In the genomic region with DNA sequence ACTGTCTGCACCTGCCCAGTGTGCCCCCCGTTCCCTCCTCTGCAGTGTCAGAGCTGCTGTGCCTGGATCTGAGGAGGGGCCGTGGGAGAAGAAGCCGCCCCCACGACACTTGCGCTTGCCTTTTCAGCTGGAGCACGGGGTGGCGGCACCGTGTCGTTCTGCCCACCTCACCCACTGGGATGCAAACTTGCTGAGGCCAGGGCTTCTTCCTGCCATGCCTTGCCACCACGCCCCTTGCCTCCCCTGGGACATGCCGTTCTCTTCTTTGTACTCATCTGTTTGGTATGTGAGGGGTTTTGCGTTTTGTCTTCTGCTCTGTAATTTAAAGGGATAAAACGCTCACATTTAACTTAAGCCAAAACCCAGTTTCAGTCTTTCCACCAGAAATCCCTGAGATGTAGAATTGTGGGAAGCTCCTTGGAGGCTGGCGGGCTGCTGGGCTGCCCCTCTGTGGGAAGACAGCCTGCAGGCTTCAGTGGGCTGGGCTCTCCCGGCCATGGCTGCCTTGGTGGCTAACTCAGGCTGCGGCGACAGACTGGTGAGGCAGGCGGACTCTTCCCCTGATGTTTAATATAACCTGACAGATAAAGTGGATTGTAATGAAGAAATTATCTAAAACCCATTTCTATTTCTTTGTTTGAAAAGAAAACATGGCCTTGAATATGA, we compare ENCODE assay signal across 10 cellular contexts.
DNase-seq lines count a peak whose midpoint lies in the region; ATAC-seq, FAIRE-seq and TF ChIP-seq lines count a peak whose summit lies in the region.
"Had no signal": no experiment of that assay in that cellular context is flagged by ENCODE, and none has a peak within 500 bp of the region (broad histone marks: within the 10 kb centered on the region; RNA-seq: fewer than 3 reads in every experiment).

No MANE protein-coding gene starts in this region.

- H3K27ac Mint-ChIP-seq in neural progenitor cell, result peak overlapping the region; percentile 12

- H3K27me3 Mint-ChIP-seq in neural progenitor cell (ENCODE audit: insufficient read depth, low read depth), result peaks cover 3% of the 10 kb centered on the region

- CTCF ChIA-PET in BJ (lab: Yijun Ruan, JAX), result interaction anchor here (1.6 kb wide), 1 partner anchor 18 kb away, joined by 7 read pairs; no protein-coding TSS in a partner anchor

- H3K9me3 ChIP-seq in neural progenitor cell (ENCODE audit: low read depth) (no peaks in the 10 kb centered on the region), small intestine (ENCODE audit: control insufficient read depth, low read depth) (no peaks in the 10 kb centered on the region)

- H3K36me3 ChIP-seq in BJ (ENCODE audit: control insufficient read depth, insufficient read depth, low read length) (no peaks in the 10 kb centered on the region), neural progenitor cell (no peaks in the 10 kb centered on the region), small intestine (ENCODE audit: control insufficient read depth in 2 of 2, insufficient read depth in 2 of 2, low read length in 2 of 2) (no peaks in the 10 kb centered on the region)

- H3K4me1 ChIP-seq in neural progenitor cell, result no peaks in the 10 kb centered on the region
- peaks cover 0 to 4% of the 10 kb centered on the region in 2 donors for H3K4me1 ChIP-seq in small intestine (ENCODE audit: control insufficient read depth in 2 of 2, insufficient read depth in 1 of 2, low read depth in 1 of 2, low read length in 1 of 2)

- H3K4me3 ChIP-seq in BJ (ENCODE audit: low read depth, low read length) (no peak overlapping the region), choroid plexus epithelial cell (ENCODE audit: low read depth, low read length) (peak overlapping the region; percentile 32), neural progenitor cell (no peak overlapping the region), small intestine (ENCODE audit: low read depth in 1 of 2, low read length in 2 of 2) (no peak overlapping the region)

- H3K9ac ChIP-seq in neural progenitor cell, result no peak overlapping the region

- no peaks in the 10 kb centered on the region for H3K9me3 Mint-ChIP-seq in neural progenitor cell

- peaks cover 10% of the 10 kb centered on the region for H3K36me3 Mint-ChIP-seq in neural progenitor cell

- peaks cover 26% of the 10 kb centered on the region for H3K4me1 Mint-ChIP-seq in neural progenitor cell

- no peak overlapping the region for H3K4me3 Mint-ChIP-seq in neural progenitor cell

- H3F3A ChIP-seq in neural progenitor cell (ENCODE audit: low read depth), result no peaks in the 10 kb centered on the region

- POLR2A ChIA-PET in BJ (lab: Charles Lee), result no interaction called here

- H4K20me1 ChIP-seq in neural progenitor cell (ENCODE audit: low read depth), result no peaks in the 10 kb centered on the region

- DNase-seq in BJ (ENCODE audit: low read depth), result peak; percentile 19
- DNase-seq in LHCN-M2 (ENCODE audit: low read depth), result peak; percentile 91
- peak; percentile 84 for DNase-seq in choroid plexus epithelial cell (ENCODE audit: low read depth)
- no peak for DNase-seq in neural progenitor cell (ENCODE audit: low spot score)
- DNase-seq in small intestine, result no peak
- no peak for DNase-seq in SHP77 treated with DMSO at 0.1 percent for 48 hours (lab: John Stamatoyannopoulos, UW)
- DNase-seq in RPMI8226, result no peak
- DNase-seq: OCI-M1; stimulated activated CD4-positive, alpha-beta T cell treated with anti-CD3 and anti-CD28 coated beads, Interleukin-4, amount 100 ng/mL, for 4 hours had no signal

- FAIRE-seq in small intestine (lab: Jason Lieb, UNC), result no peak

- no peak overlapping the region for H3K4me2 ChIP-seq in neural progenitor cell

- no peak overlapping the region for H2AFZ ChIP-seq in neural progenitor cell (replicated peaks)

- H3K79me2 ChIP-seq in neural progenitor cell (ENCODE audit: low read depth), result peaks cover 3% of the 10 kb centered on the region

- no peak for ATAC-seq in HG02588 (IDR thresholded peaks at IDR 0.05; ENCODE audit: unreplicated experiment)

- H3K27ac ChIP-seq in neural progenitor cell (no peak overlapping the region), small intestine (ENCODE audit: low read depth in 1 of 2, low read length in 1 of 2) (peak overlapping the region in 1 of 2 donors; percentile 12)

- TF ChIP-seq CTCF in BJ (IDR thresholded peaks at IDR 0.05; ENCODE audit: insufficient read depth, low read depth, low read length) (no peak), choroid plexus epithelial cell (conservative IDR thresholded peaks at IDR 0.05; ENCODE audit: low read depth, low read length) (no peak), neural progenitor cell (IDR thresholded peaks at IDR 0.05) (no peak)

- no peaks in the 10 kb centered on the region for H3K27me3 ChIP-seq in BJ (ENCODE audit: control insufficient read depth, insufficient read depth, low read length)
- no peaks in the 10 kb centered on the region for H3K27me3 ChIP-seq in neural progenitor cell
- H3K27me3 ChIP-seq in small intestine (ENCODE audit: control insufficient read depth in 2 of 2, insufficient read depth in 2 of 2, low read length in 2 of 2), result no peaks in the 10 kb centered on the region

- WGBS in small intestine, 3 donors, result 89 to 94% (median 93%) methylated on average over 18 of the region's 18 CpGs

Comparison
In these comparisons a context has a peak if more than half of its experiments do, and no peak if none do; other contexts are left out.
1. DNase-seq: peak in BJ (single experiment), LHCN-M2 (single experiment) and choroid plexus epithelial cell (single experiment); none in neural progenitor cell (single experiment), small intestine (single experiment), SHP77 treated with DMSO at 0.1 percent for 48 hours (single experiment) and RPMI8226 (single experiment).